Comparison of ENCODE assay signal across 12 cellular contexts in the genomic region with DNA sequence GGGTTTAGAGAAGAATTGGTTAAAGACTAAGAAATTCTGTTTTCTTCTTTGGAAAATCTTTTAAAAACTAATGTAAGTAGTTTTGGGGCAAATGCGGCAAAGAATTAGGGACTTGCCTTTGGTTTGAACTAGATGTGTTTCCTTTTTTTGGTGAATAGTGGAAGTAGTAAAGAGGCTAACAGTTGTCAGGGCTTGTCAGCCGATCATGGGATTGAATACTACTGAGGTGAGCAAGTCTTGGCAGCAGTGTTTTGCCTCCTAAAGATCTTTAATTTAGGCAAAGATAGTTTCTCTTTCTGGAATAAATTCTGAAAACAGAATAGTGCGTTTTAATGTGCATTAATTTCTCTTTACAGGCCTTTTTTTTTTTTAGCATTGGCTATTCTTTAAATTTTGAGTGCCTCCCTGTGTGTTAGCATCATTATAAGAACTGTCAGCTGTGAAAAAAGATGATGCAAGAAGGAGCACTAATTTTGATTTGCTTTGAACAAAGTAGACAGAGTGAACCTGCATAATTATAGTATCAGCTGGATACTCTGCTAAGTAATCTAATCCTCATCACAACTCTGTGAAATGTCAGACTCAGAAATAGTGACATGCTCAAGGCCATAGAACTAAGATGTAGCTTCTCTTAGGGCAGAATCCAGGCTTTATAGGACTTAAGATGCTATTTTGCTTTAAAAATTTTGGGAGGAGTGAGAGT. TPM values are rescaled to one million over a fixed set of nuclear protein-coding genes. Genes with fewer than 3 reads are reported as not detected.
DNase-seq lines count a peak whose midpoint lies in the region; ATAC-seq and TF ChIP-seq lines count a peak whose summit lies in the region.
"Had no signal": no experiment of that assay in that cellular context is flagged by ENCODE, and none has a peak within 500 bp of the region (broad histone marks: within the 10 kb centered on the region; RNA-seq: fewer than 3 reads in every experiment).

No MANE protein-coding gene starts in this region.

- no peak overlapping the region for H3K27ac ChIP-seq in IMR-90 (ENCODE audit: insufficient read depth, low read length)
- H3K27ac ChIP-seq: 22Rv1 had no signal

- dilution Hi-C loops in IMR-90 (cut with HindIII; ENCODE audit: low sequenced_read_pairs, unreplicated experiment): no loop called here

- BruUV-seq in IMR-90 (replicated peaks; lab: Mats Ljungman, UMichigan): no TSS peak

- intact Hi-C loops in IMR-90 (cut with micrococcal nuclease): no loop called here

- H4K91ac ChIP-seq in IMR-90 (ENCODE audit: insufficient read depth, low read depth, low read length): no peak overlapping the region

- no peak overlapping the region for H3K9ac ChIP-seq in IMR-90 (ENCODE audit: low read depth, low read length)

- H2BK15ac ChIP-seq in IMR-90 (ENCODE audit: low read depth, low read length): no peak overlapping the region

- no peak overlapping the region for H3K4ac ChIP-seq in IMR-90 (ENCODE audit: low read depth, low read length)

- H3K14ac ChIP-seq in IMR-90 (replicated peaks; ENCODE audit: low read depth, low read length): no peak overlapping the region

- H3K4me3 ChIP-seq in IMR-90 (ENCODE audit: insufficient read depth, low read depth, low read length): no peak overlapping the region

- no peak overlapping the region for H2BK20ac ChIP-seq in IMR-90 (ENCODE audit: low read depth, low read length)

- peaks cover 28 to 59% of the 10 kb centered on the region in 2 experiments for H3K79me1 ChIP-seq in IMR-90 (ENCODE audit: low read depth in 1 of 2, low read length in 2 of 2)

- H3K4me2 ChIP-seq in IMR-90 (ENCODE audit: low read depth, low read length): no peak overlapping the region

- H2BK5ac ChIP-seq in IMR-90 (ENCODE audit: low read depth, low read length, poor library complexity, severe bottlenecking): no peak overlapping the region

- POLR2A ChIA-PET in IMR-90 (lab: Charles Lee; ENCODE audit: unreplicated experiment): no interaction called here
- POLR2A ChIA-PET in WTC11 (lab: Charles Lee): no interaction called here
- POLR2A ChIA-PET in T-cell (lab: Charles Lee): interaction anchor here (0.5 to 0.8 kb wide), 4 partner anchors 12 to 231 kb away, joined by 3 to 17 read pairs (median 4); no protein-coding TSS in a partner anchor

- H3K56ac ChIP-seq in IMR-90 (ENCODE audit: extremely low read depth, insufficient read depth, low read length): no peak overlapping the region

- no peak for ATAC-seq in IMR-90 (ENCODE audit: low read depth)
- ATAC-seq in WTC11: no peak
- ATAC-seq in GM21515 (IDR thresholded peaks at IDR 0.05; ENCODE audit: unreplicated experiment): no peak
- no peak for ATAC-seq in HG02763 (IDR thresholded peaks at IDR 0.05; ENCODE audit: unreplicated experiment)
- no peak for ATAC-seq in T-cell (replicated peaks in 1 of 4)

- in situ Hi-C loops in IMR-90 (cut with MboI; ENCODE audit: low sequenced_read_pairs): no loop called here

- TF ChIP-seq RAD21 in IMR-90 (IDR thresholded peaks at IDR 0.05; ENCODE audit: low read length): no peak

- H3K4me3 Mint-ChIP-seq in WTC11 (no peak overlapping the region), T-cell (no peak overlapping the region)
- H3K4me3 Mint-ChIP-seq: CD8-positive, alpha-beta memory T cell had no signal

- no peak overlapping the region for H2AK9ac ChIP-seq in IMR-90 (replicated peaks; ENCODE audit: low read depth, low read length, poor library complexity)

- TF ChIP-seq CTCF in IMR-90 (conservative IDR thresholded peaks at IDR 0.05; ENCODE audit: low read depth, low read length) (no peak), WTC11 (IDR thresholded peaks at IDR 0.05) (no peak)

- H3K9me1 ChIP-seq in IMR-90 (ENCODE audit: insufficient read depth, low read length): peaks cover 8% of the 10 kb centered on the region; the same call in 1 of the 2 replicates

- peaks cover 35% of the 10 kb centered on the region; the same call in 1 of the 2 replicates for H4K20me1 ChIP-seq in IMR-90 (ENCODE audit: insufficient read depth, low read length)

- H3K9me3 Mint-ChIP-seq in WTC11: no peaks in the 10 kb centered on the region
- no peaks in the 10 kb centered on the region for H3K9me3 Mint-ChIP-seq in T-cell
- H3K9me3 Mint-ChIP-seq: CD8-positive, alpha-beta memory T cell had no signal

- H2AK5ac ChIP-seq in IMR-90 (ENCODE audit: low read depth, low read length): no peak overlapping the region

- H3K36me3 ChIP-seq in IMR-90 (ENCODE audit: control insufficient read depth, insufficient read depth, low read length): peaks cover 6% of the 10 kb centered on the region

- CTCF ChIA-PET in IMR-90 (lab: Yijun Ruan, JAX): interaction anchor here (1.1 kb wide), 1 partner anchor 33 kb away, joined by 3 read pairs; no protein-coding TSS in a partner anchor
- CTCF ChIA-PET in WTC11 (lab: Charles Lee): no interaction called here
- CTCF ChIA-PET in T-cell (lab: Charles Lee): interaction anchor here in 1 of 2 donors (0.6 kb wide), 1 partner anchor 31 kb away, joined by 4 read pairs; no protein-coding TSS in a partner anchor

- no peak overlapping the region for H2AFZ ChIP-seq in IMR-90 (replicated peaks; ENCODE audit: low read length, poor library complexity)

- no peak for TF ChIP-seq POLR2A in IMR-90 (IDR thresholded peaks at IDR 0.05; ENCODE audit: low read depth, low read length)

- H2BK120ac ChIP-seq in IMR-90 (ENCODE audit: low read depth, low read length): no peak overlapping the region

- H3K4me1 ChIP-seq in IMR-90 (ENCODE audit: control insufficient read depth, insufficient read depth, low read length): peaks cover 4% of the 10 kb centered on the region; the same call in 1 of the 2 replicates

- H3K23ac ChIP-seq in IMR-90 (ENCODE audit: low read depth, low read length): no peak overlapping the region

- H3K4me1 Mint-ChIP-seq in WTC11 (peaks cover 39% of the 10 kb centered on the region), T-cell (peaks cover 52 to 73% (median 61%) of the 10 kb centered on the region in 3 donors)

- H3K9me3 ChIP-seq in IMR-90 (ENCODE audit: control insufficient read depth, insufficient read depth, low read length): no peaks in the 10 kb centered on the region

- no CpG with 5 or more reads among the region's 3 CpGs for WGBS in IMR-90 (ENCODE audit: extremely low coverage in 2 of 2, insufficient read length in 1 of 2), 2 experiments

- H3K27me3 Mint-ChIP-seq in WTC11 (ENCODE audit: low read depth) (peaks cover 3% of the 10 kb centered on the region), T-cell (no peaks in the 10 kb centered on the region)
- H3K27me3 Mint-ChIP-seq: CD8-positive, alpha-beta memory T cell had no signal

- no peak overlapping the region for H3K18ac ChIP-seq in IMR-90 (ENCODE audit: low read depth, low read length)

- H3K36me3 Mint-ChIP-seq in WTC11 (no peaks in the 10 kb centered on the region), T-cell (peaks cover 21% of the 10 kb centered on the region)

- H3K27ac Mint-ChIP-seq in WTC11 (peak overlapping the region; percentile 71), T-cell (no peak overlapping the region)

- no peak overlapping the region for H4K8ac ChIP-seq in IMR-90 (ENCODE audit: low read depth in 2 of 2, low read length in 2 of 2)

- no peak overlapping the region for H4K5ac ChIP-seq in IMR-90 (ENCODE audit: low read depth, low read length)

- no peaks in the 10 kb centered on the region for H3K27me3 ChIP-seq in IMR-90 (ENCODE audit: control insufficient read depth, insufficient read depth, low read length)

- peak; percentile 13 for DNase-seq in DMS 273 (lab: John Stamatoyannopoulos, UW; ENCODE audit: unreplicated experiment)
- no peak for DNase-seq in DMS 273 treated with DMSO at 0.1 percent for 48 hours (lab: John Stamatoyannopoulos, UW)
- DNase-seq in IMR-90: no peak
- no peak for DNase-seq in WTC11 (ENCODE audit: low spot score)
- DNase-seq in medulla oblongata (ENCODE audit: extremely low spot score): peak; percentile 26
- DNase-seq in T-cell: no peak
- DNase-seq: CD8-positive, alpha-beta memory T cell; MM.1S; SHP77 treated with DMSO at 0.1 percent for 48 hours had no signal

TF ChIP-seq in IMR-90, 13 proteins besides CTCF, POLR2A, EP300 and RAD21:
- TF ChIP-seq CEBPB (IDR thresholded peaks at IDR 0.05; ENCODE audit: low read depth, low read length): 0 out of 2 replicates have a peak, but pooled peaks have one; percentile 8
- TF ChIP-seq, protein P1, sequence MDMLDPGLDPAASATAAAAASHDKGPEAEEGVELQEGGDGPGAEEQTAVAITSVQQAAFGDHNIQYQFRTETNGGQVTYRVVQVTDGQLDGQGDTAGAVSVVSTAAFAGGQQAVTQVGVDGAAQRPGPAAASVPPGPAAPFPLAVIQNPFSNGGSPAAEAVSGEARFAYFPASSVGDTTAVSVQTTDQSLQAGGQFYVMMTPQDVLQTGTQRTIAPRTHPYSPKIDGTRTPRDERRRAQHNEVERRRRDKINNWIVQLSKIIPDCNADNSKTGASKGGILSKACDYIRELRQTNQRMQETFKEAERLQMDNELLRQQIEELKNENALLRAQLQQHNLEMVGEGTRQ (IDR thresholded peaks at IDR 0.05; ENCODE audit: low read depth, low read length): no peak

TF ChIP-seq in WTC11, 78 proteins besides CTCF, POLR2A, EP300 and RAD21 (continues in another document):
- TF ChIP-seq, protein P2, sequence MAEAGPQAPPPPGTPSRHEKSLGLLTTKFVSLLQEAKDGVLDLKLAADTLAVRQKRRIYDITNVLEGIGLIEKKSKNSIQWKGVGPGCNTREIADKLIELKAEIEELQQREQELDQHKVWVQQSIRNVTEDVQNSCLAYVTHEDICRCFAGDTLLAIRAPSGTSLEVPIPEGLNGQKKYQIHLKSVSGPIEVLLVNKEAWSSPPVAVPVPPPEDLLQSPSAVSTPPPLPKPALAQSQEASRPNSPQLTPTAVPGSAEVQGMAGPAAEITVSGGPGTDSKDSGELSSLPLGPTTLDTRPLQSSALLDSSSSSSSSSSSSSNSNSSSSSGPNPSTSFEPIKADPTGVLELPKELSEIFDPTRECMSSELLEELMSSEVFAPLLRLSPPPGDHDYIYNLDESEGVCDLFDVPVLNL (CRISPR knock-in tag; IDR thresholded peaks at IDR 0.05; ENCODE audit: borderline replicate concordance, low read depth): no peak

RNA-seq across cellular contexts. Expression of a gene that starts 31.7 kb away (rescaled TPM):
- total RNA-seq in IMR-90 (2012; rRNA removed) (27.8 and 35.1 TPM in 2 replicates), WTC11 (2021) (13.5 to 14.2 TPM (median 13.9 TPM) in 3 replicates), T-cell (10 to 100 TPM; 22.1 to 36.9 (median 28.7) TPM)
- polyA plus RNA-seq in IMR-90 (2012; rRNA removed): 13.2 and 15.4 TPM in 2 replicates
- 6.2 and 8.7 TPM in 2 replicates for polyA plus RNA-seq in IMR-90 (2012; cell fraction: cytosol; rRNA removed)
- polyA plus RNA-seq in IMR-90 (2012; cell fraction: nucleus; rRNA removed; ENCODE audit: low replicate concordance): 6.1 and 20.6 TPM in 2 replicates

Comparison
In these comparisons a context has a peak if more than half of its experiments do, and no peak if none do; other contexts are left out.
1. DNase-seq: peak in DMS 273 (single experiment) and medulla oblongata (single experiment); none in DMS 273 treated with DMSO at 0.1 percent for 48 hours (single experiment), IMR-90 (single experiment), WTC11 (single experiment) and T-cell (0 of 34).
2. POLR2A ChIA-PET loops: an anchor here in T-cell (0.5 to 0.8 kb wide); none called in IMR-90 and WTC11.